ENCODE assay signal across 27 cellular contexts in genomic region chr2:22600166-22600565, GRCh38.
"Had no signal": no experiment of that assay in that cellular context is flagged by ENCODE, and none has a peak within 500 bp of the region (broad histone marks: within the 10 kb centered on the region; RNA-seq: fewer than 3 reads in every experiment).

No MANE protein-coding gene starts in this region.

- H3K27me3 Mint-ChIP-seq: activated CD8-positive, alpha-beta T cell treated with anti-CD3 and anti-CD28 coated beads for 36 hours; activated naive CD4-positive, alpha-beta T cell treated with anti-CD3 and anti-CD28 coated beads, Interleukin-2, amount 10 ng/mL, durations not matched to agents 7 days and 5 days; activated naive CD8-positive, alpha-beta T cell treated with anti-CD3 and anti-CD28 coated beads for 36 hours had no signal

- H3K4me3 ChIP-seq: breast epithelium, Peyer's patch, SJCRH30 had no signal

- H3K4me3 Mint-ChIP-seq: activated CD8-positive, alpha-beta T cell treated with anti-CD3 and anti-CD28 coated beads for 36 hours; activated naive CD4-positive, alpha-beta T cell treated with anti-CD3 and anti-CD28 coated beads, Interleukin-2, amount 10 ng/mL, durations not matched to agents 7 days and 5 days; activated naive CD8-positive, alpha-beta T cell treated with anti-CD3 and anti-CD28 coated beads for 36 hours; activated T-cell treated with anti-CD3 and anti-CD28 coated beads, Interleukin-2, amount 50 U/mL, for 72 hours had no signal

- H3K27ac Mint-ChIP-seq: activated CD8-positive, alpha-beta T cell treated with anti-CD3 and anti-CD28 coated beads for 36 hours; activated naive CD4-positive, alpha-beta T cell treated with anti-CD3 and anti-CD28 coated beads, Interleukin-2, amount 10 ng/mL, durations not matched to agents 7 days and 5 days; activated naive CD8-positive, alpha-beta T cell treated with anti-CD3 and anti-CD28 coated beads for 36 hours; activated T-cell treated with anti-CD3 and anti-CD28 coated beads, Interleukin-2, amount 50 U/mL, for 72 hours; activated T-helper 2 cell treated with anti-CD3 and anti-CD28 coated beads, Interferon-gamma antibody, Interleukin-2, Interleukin-4, amounts not matched to agents 10 μg/mL and 5 μg/mL and 100 μg/mL, durations not matched to agents 14 hours and 24 hours and 36 hours had no signal

- H3K4me1 ChIP-seq: breast epithelium, Peyer's patch, SJCRH30 had no signal

- H3K4me1 Mint-ChIP-seq: activated naive CD4-positive, alpha-beta T cell treated with anti-CD3 and anti-CD28 coated beads, Interleukin-2, amount 10 ng/mL, durations not matched to agents 7 days and 5 days; activated naive CD8-positive, alpha-beta T cell treated with anti-CD3 and anti-CD28 coated beads for 36 hours had no signal

- DNase-seq: activated CD4-positive, alpha-beta T cell treated with anti-CD3 and anti-CD28 coated beads for 4 hours; activated CD8-positive, alpha-beta memory T cell treated with anti-CD3 and anti-CD28 coated beads, Interleukin-2, amount 50 U/mL, for 4 hours; activated CD8-positive, alpha-beta T cell treated with anti-CD3 and anti-CD28 coated beads for 36 hours; activated gamma-delta T cell treated with Interleukin-2 at 50 U/mL for 16 hours; activated naive CD4-positive, alpha-beta T cell treated with anti-CD3 and anti-CD28 coated beads, Interleukin-2, amount 10 ng/mL, durations not matched to agents 7 days and 5 days; activated naive CD8-positive, alpha-beta T cell treated with anti-CD3 and anti-CD28 coated beads for 36 hours; activated T-cell treated with anti-CD3 and anti-CD28 coated beads, Interleukin-2, amount 50 U/mL, for 72 hours; aorta; Kasumi-1; KBM-7; NCI-H1105 treated with DMSO at 0.1 percent for 48 hours; NCI-H146; NCI-H187 treated with DMSO at 0.1 percent for 48 hours; NCI-H2171; NCI-H345; NCI-H510A; NCI-H526 treated with DMSO at 0.1 percent for 48 hours; NCI-H82; Peyer's patch; Right ventricle myocardium superior; SJCRH30; SK-N-SH; T-helper 1 cell had no signal

- H3K9ac ChIP-seq: SK-N-SH had no signal

- H3K9me3 ChIP-seq: breast epithelium, Peyer's patch, SJCRH30, SK-N-SH had no signal

- H3K27me3 ChIP-seq: breast epithelium, Peyer's patch, SJCRH30 had no signal

- H3K9me2 ChIP-seq: SK-N-SH had no signal

- H3K4me2 ChIP-seq: SK-N-SH had no signal

- H3K36me3 ChIP-seq: breast epithelium, Peyer's patch, SJCRH30 had no signal

- H3K27ac ChIP-seq: breast epithelium, Peyer's patch, RWPE1, SJCRH30, VCaP had no signal

- H3K9me3 Mint-ChIP-seq: activated naive CD4-positive, alpha-beta T cell treated with anti-CD3 and anti-CD28 coated beads, Interleukin-2, amount 10 ng/mL, durations not matched to agents 7 days and 5 days had no signal

- H3K36me3 Mint-ChIP-seq: activated naive CD4-positive, alpha-beta T cell treated with anti-CD3 and anti-CD28 coated beads, Interleukin-2, amount 10 ng/mL, durations not matched to agents 7 days and 5 days; activated naive CD8-positive, alpha-beta T cell treated with anti-CD3 and anti-CD28 coated beads for 36 hours had no signal
